ENCODE assay signal across 16 cellular contexts in the genomic region with DNA sequence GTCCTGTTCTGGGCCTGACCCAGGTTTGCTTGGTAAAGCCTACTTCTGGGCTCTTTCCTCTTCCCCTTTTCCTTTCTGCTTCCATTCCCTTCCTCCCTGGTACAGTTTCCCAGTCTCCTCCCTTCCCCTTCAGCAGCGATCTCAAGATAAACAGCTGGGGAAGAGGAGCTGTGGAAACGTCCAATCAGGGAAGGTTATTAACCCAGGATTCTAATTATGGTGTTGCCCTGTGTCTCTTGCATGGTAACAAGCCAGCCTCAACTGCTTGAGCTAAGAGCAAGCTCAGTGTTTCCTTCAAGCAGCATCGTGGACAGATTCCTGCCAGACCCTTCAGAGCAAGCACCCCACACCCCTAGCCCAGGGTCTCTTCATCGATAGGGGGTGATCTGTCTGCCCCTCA.
DNase-seq lines count a peak whose midpoint lies in the region.
"Had no signal": no experiment of that assay in that cellular context is flagged by ENCODE, and none has a peak within 500 bp of the region (broad histone marks: within the 10 kb centered on the region; RNA-seq: fewer than 3 reads in every experiment).

No MANE protein-coding gene starts in this region.

- no peak overlapping the region for H3K23ac ChIP-seq in mesenchymal stem cell (ENCODE audit: low read length in 2 of 2)

- peaks cover 3% of the 10 kb centered on the region for H3K9me3 ChIP-seq in mesenchymal stem cell (ENCODE audit: control insufficient read depth, low read length)
- H3K9me3 ChIP-seq: breast epithelium, Peyer's patch, thoracic aorta had no signal

- H3K4me3 ChIP-seq in mesenchymal stem cell (ENCODE audit: insufficient read depth in 1 of 2, low read depth in 1 of 2, low read length in 2 of 2) = peak overlapping the region in 1 of 2 experiments; percentile 11
- H3K4me3 ChIP-seq: breast epithelium, K562, Peyer's patch, thoracic aorta had no signal

- no peaks in the 10 kb centered on the region for H3K27me3 ChIP-seq in mesenchymal stem cell (ENCODE audit: control insufficient read depth in 1 of 2, insufficient read depth in 1 of 2, low read length in 2 of 2)
- H3K27me3 ChIP-seq: breast epithelium, Peyer's patch had no signal

- peak overlapping the region; percentile 94 for H4K8ac ChIP-seq in mesenchymal stem cell (ENCODE audit: low read length)

- peak overlapping the region; percentile 76 for H4K91ac ChIP-seq in mesenchymal stem cell (ENCODE audit: low read length)

- H3K79me1 ChIP-seq in mesenchymal stem cell (replicated peaks; ENCODE audit: low read length, poor library complexity, severe bottlenecking) = no peaks in the 10 kb centered on the region

- H3K9ac ChIP-seq in mesenchymal stem cell (ENCODE audit: low read length) = peak overlapping the region; percentile 52

- no peak overlapping the region for H3K4me2 ChIP-seq in mesenchymal stem cell (ENCODE audit: low read length, poor library complexity, severe bottlenecking)

- peaks cover 0 to 16% of the 10 kb centered on the region in 2 experiments for H3K36me3 ChIP-seq in mesenchymal stem cell (ENCODE audit: control insufficient read depth in 1 of 2, insufficient read depth in 2 of 2, low read depth in 1 of 2, low read length in 2 of 2)
- H3K36me3 ChIP-seq: breast epithelium, Peyer's patch, thoracic aorta had no signal

- H2BK12ac ChIP-seq in mesenchymal stem cell (ENCODE audit: low read length in 2 of 2) = peak overlapping the region; percentile 31 to 80

- H3K18ac ChIP-seq in mesenchymal stem cell (ENCODE audit: low read depth in 1 of 2, low read length in 2 of 2) = peak overlapping the region; percentile 52 to 75

- peak overlapping the region; percentile 81 for H2BK120ac ChIP-seq in mesenchymal stem cell (ENCODE audit: low read depth, low read length)

- H2AFZ ChIP-seq in mesenchymal stem cell (ENCODE audit: low read depth, low read length) = no peak overlapping the region

- no peak overlapping the region for H2AK5ac ChIP-seq in mesenchymal stem cell (ENCODE audit: low read length, severe bottlenecking)

- peak overlapping the region in 1 of 2 experiments; percentile 24 for H3K14ac ChIP-seq in mesenchymal stem cell (ENCODE audit: low read length in 2 of 2)

- peak overlapping the region; percentile 83 for H2BK15ac ChIP-seq in mesenchymal stem cell (ENCODE audit: low read depth, poor library complexity, severe bottlenecking)

- H3K4ac ChIP-seq in mesenchymal stem cell (ENCODE audit: low read depth in 1 of 2, low read length in 2 of 2) = peak overlapping the region; percentile 16 to 71

- peaks cover 10% of the 10 kb centered on the region for H3K4me1 ChIP-seq in mesenchymal stem cell (ENCODE audit: control insufficient read depth, insufficient read depth, low read depth, low read length)
- H3K4me1 ChIP-seq: breast epithelium, Peyer's patch had no signal

- WGBS in mesenchymal stem cell = 34% methylated on average over 4 of the region's 4 CpGs

- H2BK5ac ChIP-seq in mesenchymal stem cell (ENCODE audit: low read depth, low read length, poor library complexity, severe bottlenecking) = no peak overlapping the region

- DNase-seq in NCI-H748 (lab: John Stamatoyannopoulos, UW; ENCODE audit: unreplicated experiment) = peak; percentile 14
- no peak for DNase-seq in NCI-H748 treated with DMSO at 0.1 percent for 48 hours (lab: John Stamatoyannopoulos, UW)
- peak; percentile 50 for DNase-seq in RPMI7951 (ENCODE audit: low read depth)
- peak; percentile 90 for DNase-seq in mesenchymal stem cell
- DNase-seq in NCI-H2107 treated with DMSO at 0.1 percent for 48 hours (lab: John Stamatoyannopoulos, UW; ENCODE audit: unreplicated experiment) = no peak
- no peak for DNase-seq in T-helper 9 cell
- no peak for DNase-seq in AML-193 (lab: John Stamatoyannopoulos, UW)
- DNase-seq: activated CD4-positive, alpha-beta memory T cell treated with anti-CD3 and anti-CD28 coated beads for 36 hours; activated gamma-delta T cell treated with Interleukin-2 at 50 U/mL for 16 hours; DMS153; NCI-H2107; Peyer's patch had no signal

- H3K27ac ChIP-seq in mesenchymal stem cell (ENCODE audit: low read length, poor library complexity, severe bottlenecking) (no peak overlapping the region), temporal lobe (ENCODE audit: low read depth, low read length) (peak overlapping the region; percentile 7)
- H3K27ac ChIP-seq: breast epithelium, thoracic aorta had no signal

Comparison
In these comparisons a context has a peak if more than half of its experiments do, and no peak if none do; other contexts are left out.
1. DNase-seq: peak in NCI-H748 (single experiment), RPMI7951 (single experiment) and mesenchymal stem cell (single experiment); none in NCI-H748 treated with DMSO at 0.1 percent for 48 hours (single experiment), NCI-H2107 treated with DMSO at 0.1 percent for 48 hours (single experiment), T-helper 9 cell (single experiment) and AML-193 (0 of 2).